ENCODE assay signal across 8 cellular contexts in genomic region chr1:207676153-207676552, GRCh38. TPM values are rescaled to one million over a fixed set of nuclear protein-coding genes. Genes with fewer than 3 reads are reported as not detected.
"Had no signal": no experiment of that assay in that cellular context is flagged by ENCODE, and none has a peak within 500 bp of the region (broad histone marks: within the 10 kb centered on the region; RNA-seq: fewer than 3 reads in every experiment).

No MANE protein-coding gene starts in this region.

- H3K36me3 Mint-ChIP-seq: IgD-negative memory B cell had no signal

- H3K4me3 Mint-ChIP-seq: IgD-negative memory B cell had no signal

- H3K27ac Mint-ChIP-seq: IgD-negative memory B cell had no signal

- ATAC-seq: HepG2, K562 had no signal

- DNase-seq: IMR-90, KBM-7 had no signal

- H3K4me3 ChIP-seq: K562 had no signal

- H3K9me3 Mint-ChIP-seq: IgD-negative memory B cell had no signal

- H3K27ac ChIP-seq: HL-60 had no signal

RNA-seq across cellular contexts. Expression of gene CR1L, which starts 31.2 kb away (rescaled TPM):
- total RNA-seq: HepG2, HT-29, HT1080, IMR-90 had no signal
- polyA plus RNA-seq: HepG2, IgD-negative memory B cell, IMR-90 had no signal
